20 cellular contexts compared by ENCODE assay signal in the genomic region with DNA sequence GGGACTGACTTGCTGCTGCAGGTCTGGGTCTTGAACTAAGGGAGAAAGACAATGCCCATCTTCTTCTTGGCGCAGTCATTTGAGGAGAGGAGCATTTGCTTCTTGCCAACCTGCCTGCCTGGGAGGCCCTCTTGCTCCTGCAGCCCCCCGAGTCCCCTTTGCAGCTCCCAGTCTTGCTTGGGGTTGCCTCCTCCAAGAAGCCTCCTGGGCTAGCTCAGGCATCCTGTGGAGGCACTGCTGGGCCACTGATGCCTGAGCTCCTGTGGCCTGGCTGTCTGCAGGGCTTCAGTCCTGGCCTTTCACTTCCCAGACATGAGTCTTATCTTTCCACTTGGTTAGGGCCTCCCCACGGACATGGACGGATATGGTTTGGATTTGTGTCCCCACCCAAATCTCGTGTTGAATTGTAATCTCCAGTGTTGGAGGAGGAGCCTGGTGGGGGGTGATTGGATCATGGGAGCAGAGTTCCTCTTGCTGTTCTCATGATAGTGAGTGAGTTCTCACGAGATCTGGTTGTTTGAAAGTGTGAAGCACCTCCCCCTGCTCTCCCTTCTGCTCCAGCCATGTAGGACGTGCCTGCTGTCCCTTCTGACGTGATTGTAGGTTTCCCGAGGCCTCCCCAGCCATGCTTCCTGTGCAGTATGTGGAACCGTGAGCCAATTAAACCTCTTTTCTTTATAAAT.
"Had no signal": no experiment of that assay in that cellular context is flagged by ENCODE, and none has a peak within 500 bp of the region (broad histone marks: within the 10 kb centered on the region; RNA-seq: fewer than 3 reads in every experiment).

No MANE protein-coding gene starts in this region.

- H3K4me1 ChIP-seq: uterus had no signal

- H3K27ac ChIP-seq: cardiac muscle cell, epithelial cell of prostate, hepatocyte, suprapubic skin, transverse colon, uterus had no signal

- H3K4me3 ChIP-seq: cardiac muscle cell, hepatocyte, suprapubic skin, transverse colon, uterus had no signal

- DNase-seq: activated CD4-positive, alpha-beta T cell treated with anti-CD3 and anti-CD28 coated beads, Interleukin-2, amount 50 U/mL, for 1 hour; activated CD8-positive, alpha-beta memory T cell treated with anti-CD3 and anti-CD28 coated beads for 24 hours; activated CD8-positive, alpha-beta memory T cell treated with anti-CD3 and anti-CD28 coated beads, Interleukin-2, amount 50 U/mL, for 48 hours; activated effector memory CD4-positive, alpha-beta T cell treated with Interleukin-2 at 50 U/mL for 16 hours; activated naive CD4-positive, alpha-beta T cell treated with anti-CD3 and anti-CD28 coated beads, Interleukin-2, amount 50 U/mL, for 16 hours; amniotic stem cell; endodermal cell; foreskin fibroblast; mesendoderm; occipital lobe; SK-N-SH; stimulated activated CD4-positive, alpha-beta T cell treated with anti-CD3 and anti-CD28 coated beads, Interleukin-2, amount 100 ng/mL, for 24 hours; stimulated activated naive CD8-positive, alpha-beta T cell treated with anti-CD3 and anti-CD28 coated beads, Interleukin-15, amount 100 ng/mL, for 72 hours; transverse colon; uterus had no signal

- H3K36me3 ChIP-seq: cardiac muscle cell, suprapubic skin, transverse colon, uterus had no signal

- H3K9me3 ChIP-seq: SK-N-SH, suprapubic skin, transverse colon, uterus had no signal

- ATAC-seq: activated CD4-positive, CD25-positive, alpha-beta regulatory T cell treated with anti-CD3 and anti-CD28 coated beads, Interleukin-2, amount 50 U/mL, for 24 hours; stimulated activated naive CD8-positive, alpha-beta T cell treated with anti-CD3 and anti-CD28 coated beads, Interleukin-15, amount 100 ng/mL, for 72 hours had no signal

- H3K4me3 Mint-ChIP-seq: endodermal cell; stimulated activated naive CD8-positive, alpha-beta T cell treated with anti-CD3 and anti-CD28 coated beads, Interleukin-15, amount 100 ng/mL, for 72 hours had no signal

- H3K27ac Mint-ChIP-seq: endodermal cell; stimulated activated naive CD8-positive, alpha-beta T cell treated with anti-CD3 and anti-CD28 coated beads, Interleukin-15, amount 100 ng/mL, for 72 hours had no signal

- H3K27me3 ChIP-seq: cardiac muscle cell, hepatocyte, suprapubic skin, transverse colon, uterus had no signal

- H3K27me3 Mint-ChIP-seq: stimulated activated naive CD8-positive, alpha-beta T cell treated with anti-CD3 and anti-CD28 coated beads, Interleukin-15, amount 100 ng/mL, for 72 hours had no signal
